1 cellular context compared by ENCODE assay signal in the genomic region with DNA sequence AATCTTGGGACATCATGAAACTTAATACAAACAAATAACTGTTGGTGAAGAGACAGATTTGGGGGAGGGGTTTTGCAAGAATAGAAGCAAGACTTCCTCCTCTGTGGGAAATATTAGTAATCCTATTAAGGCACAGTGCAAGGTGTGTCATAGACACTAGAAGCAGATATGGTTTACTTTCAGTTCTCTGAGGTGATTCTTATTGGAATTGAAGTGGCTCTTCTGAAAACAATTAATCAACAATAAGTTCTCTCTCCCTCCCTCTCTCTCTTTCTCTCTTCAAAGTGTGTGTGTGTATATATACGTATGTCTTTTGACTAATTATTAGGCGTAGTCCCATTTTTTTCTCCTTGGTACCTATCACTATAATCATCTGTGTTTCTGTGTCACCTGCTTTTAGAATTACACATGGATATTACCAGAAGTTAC.
TF ChIP-seq lines count a peak whose summit lies in the region.

No MANE protein-coding gene starts in this region.

TF ChIP-seq in GM12878, 131 proteins besides CTCF, POLR2A, EP300 and RAD21 (continued from another document and continues in another):
- TF ChIP-seq, protein P1, sequence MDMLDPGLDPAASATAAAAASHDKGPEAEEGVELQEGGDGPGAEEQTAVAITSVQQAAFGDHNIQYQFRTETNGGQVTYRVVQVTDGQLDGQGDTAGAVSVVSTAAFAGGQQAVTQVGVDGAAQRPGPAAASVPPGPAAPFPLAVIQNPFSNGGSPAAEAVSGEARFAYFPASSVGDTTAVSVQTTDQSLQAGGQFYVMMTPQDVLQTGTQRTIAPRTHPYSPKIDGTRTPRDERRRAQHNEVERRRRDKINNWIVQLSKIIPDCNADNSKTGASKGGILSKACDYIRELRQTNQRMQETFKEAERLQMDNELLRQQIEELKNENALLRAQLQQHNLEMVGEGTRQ (IDR thresholded peaks at IDR 0.05; ENCODE audit: borderline replicate concordance, low read depth, low read length), result no peak
- no peak for TF ChIP-seq TCF3 (IDR thresholded peaks at IDR 0.05; ENCODE audit: borderline replicate concordance, insufficient read depth, low read depth, low read length)
- peak; percentile 53 for TF ChIP-seq RUNX3 (IDR thresholded peaks at IDR 0.05; ENCODE audit: low read length)
- no peak for TF ChIP-seq POLR2AphosphoS2 (IDR thresholded peaks at IDR 0.05; ENCODE audit: low read depth, low read length)
- peak; percentile 64 for TF ChIP-seq RELB (IDR thresholded peaks at IDR 0.05; ENCODE audit: low read depth)
- peak; percentile 34 for TF ChIP-seq SMAD1 (IDR thresholded peaks at IDR 0.05; ENCODE audit: low read depth, partially characterized antibody)
- TF ChIP-seq RCOR1 (conservative IDR thresholded peaks at IDR 0.05; ENCODE audit: low read depth, low read length), result no peak
- TF ChIP-seq, protein P2, sequence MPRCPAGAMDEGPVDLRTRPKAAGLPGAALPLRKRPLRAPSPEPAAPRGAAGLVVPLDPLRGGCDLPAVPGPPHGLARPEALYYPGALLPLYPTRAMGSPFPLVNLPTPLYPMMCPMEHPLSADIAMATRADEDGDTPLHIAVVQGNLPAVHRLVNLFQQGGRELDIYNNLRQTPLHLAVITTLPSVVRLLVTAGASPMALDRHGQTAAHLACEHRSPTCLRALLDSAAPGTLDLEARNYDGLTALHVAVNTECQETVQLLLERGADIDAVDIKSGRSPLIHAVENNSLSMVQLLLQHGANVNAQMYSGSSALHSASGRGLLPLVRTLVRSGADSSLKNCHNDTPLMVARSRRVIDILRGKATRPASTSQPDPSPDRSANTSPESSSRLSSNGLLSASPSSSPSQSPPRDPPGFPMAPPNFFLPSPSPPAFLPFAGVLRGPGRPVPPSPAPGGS (IDR thresholded peaks at IDR 0.05; ENCODE audit: borderline replicate concordance, insufficient read depth, low read depth, low read length, poor library complexity, severe bottlenecking), result peak; percentile 88
- no peak for TF ChIP-seq MYB (IDR thresholded peaks at IDR 0.05; ENCODE audit: borderline replicate concordance, low read depth, low read length)
- TF ChIP-seq HCFC1 (IDR thresholded peaks at IDR 0.05; ENCODE audit: low read length), result no peak
- TF ChIP-seq SPI1 (IDR thresholded peaks at IDR 0.05; ENCODE audit: borderline replicate concordance, insufficient read depth, low read depth, low read length), result peak; percentile 51
- no peak for TF ChIP-seq SP1 (IDR thresholded peaks at IDR 0.05; ENCODE audit: low read depth, low read length)
- no peak for TF ChIP-seq TARDBP (IDR thresholded peaks at IDR 0.05; ENCODE audit: borderline replicate concordance)
- TF ChIP-seq ZZZ3 (IDR thresholded peaks at IDR 0.05; ENCODE audit: control insufficient read depth, insufficient read length, low read depth), result no peak
- 0 out of 2 replicates have a peak, but pooled peaks have one; percentile 40 for TF ChIP-seq ZBED1 (IDR thresholded peaks at IDR 0.05; ENCODE audit: borderline replicate concordance)
- no peak for TF ChIP-seq FOS (IDR thresholded peaks at IDR 0.05; ENCODE audit: borderline replicate concordance, extremely low read depth, insufficient read length)
- no peak for TF ChIP-seq SIN3A (IDR thresholded peaks at IDR 0.05; ENCODE audit: low read depth, low read length)
- TF ChIP-seq HDGF (IDR thresholded peaks at IDR 0.05), result no peak
- TF ChIP-seq NR2F1 (conservative IDR thresholded peaks at IDR 0.05), result no peak
- no peak; the same call in 1 of the 2 replicates for TF ChIP-seq TBL1XR1 (IDR thresholded peaks at IDR 0.05; ENCODE audit: low read depth, low read length)
- no peak for TF ChIP-seq EZH2 (IDR thresholded peaks at IDR 0.05; ENCODE audit: borderline replicate concordance, control insufficient read depth, low read depth, low read length)
- TF ChIP-seq PBX3 (IDR thresholded peaks at IDR 0.05; ENCODE audit: insufficient replicate concordance, low read depth, low read length), result no peak
- no peak for TF ChIP-seq WRNIP1 (IDR thresholded peaks at IDR 0.05; ENCODE audit: borderline replicate concordance, low read depth, low read length)
- no peak for TF ChIP-seq NRF1 (conservative IDR thresholded peaks at IDR 0.05; ENCODE audit: low read depth, low read length)
- TF ChIP-seq PAX5 (IDR thresholded peaks at IDR 0.05; ENCODE audit: borderline replicate concordance, low read depth, low read length), result no peak
- no peak for TF ChIP-seq ESRRA (IDR thresholded peaks at IDR 0.05; ENCODE audit: low read length)
- TF ChIP-seq NBN (IDR thresholded peaks at IDR 0.05), result peak; percentile 36; the same call in 1 of the 2 replicates
- TF ChIP-seq MXI1 (IDR thresholded peaks at IDR 0.05; ENCODE audit: low read depth, low read length), result 0 out of 2 replicates have a peak, but pooled peaks have one; percentile 17
- TF ChIP-seq LARP7 (IDR thresholded peaks at IDR 0.05), result no peak
- TF ChIP-seq CHD2 (IDR thresholded peaks at IDR 0.05; ENCODE audit: borderline replicate concordance, low read depth, low read length), result no peak
- TF ChIP-seq E4F1 (IDR thresholded peaks at IDR 0.05; ENCODE audit: borderline replicate concordance, partially characterized antibody), result no peak
- TF ChIP-seq RFX5 (IDR thresholded peaks at IDR 0.05; ENCODE audit: low read depth, low read length), result no peak
- peak; percentile 73 for TF ChIP-seq FOXM1 (IDR thresholded peaks at IDR 0.05; ENCODE audit: low read depth, low read length)
- no peak for TF ChIP-seq SUZ12 (IDR thresholded peaks at IDR 0.05; ENCODE audit: unreplicated experiment)
- peak; percentile 40 for TF ChIP-seq JUNB (IDR thresholded peaks at IDR 0.05)
- 0 out of 2 replicates have a peak, but pooled peaks have one; percentile 38 for TF ChIP-seq MTA3 (IDR thresholded peaks at IDR 0.05; ENCODE audit: borderline replicate concordance, low read length)
- TF ChIP-seq NR2C2 (IDR thresholded peaks at IDR 0.05; ENCODE audit: borderline replicate concordance, control insufficient read depth, insufficient read length, low read depth), result no peak
- no peak for TF ChIP-seq MYC (IDR thresholded peaks at IDR 0.05; ENCODE audit: insufficient read depth, insufficient read length, insufficient replicate concordance, low read length, severe bottlenecking)
- TF ChIP-seq TCF12 (IDR thresholded peaks at IDR 0.05; ENCODE audit: low read depth, low read length), result 0 out of 2 replicates have a peak, but pooled peaks have one; percentile 17
- peak; percentile 88 for TF ChIP-seq CUX1 (IDR thresholded peaks at IDR 0.05; ENCODE audit: insufficient replicate concordance, low read depth, low read length)
- TF ChIP-seq STAT1 (conservative IDR thresholded peaks at IDR 0.05), result no peak
- TF ChIP-seq, protein P3, sequence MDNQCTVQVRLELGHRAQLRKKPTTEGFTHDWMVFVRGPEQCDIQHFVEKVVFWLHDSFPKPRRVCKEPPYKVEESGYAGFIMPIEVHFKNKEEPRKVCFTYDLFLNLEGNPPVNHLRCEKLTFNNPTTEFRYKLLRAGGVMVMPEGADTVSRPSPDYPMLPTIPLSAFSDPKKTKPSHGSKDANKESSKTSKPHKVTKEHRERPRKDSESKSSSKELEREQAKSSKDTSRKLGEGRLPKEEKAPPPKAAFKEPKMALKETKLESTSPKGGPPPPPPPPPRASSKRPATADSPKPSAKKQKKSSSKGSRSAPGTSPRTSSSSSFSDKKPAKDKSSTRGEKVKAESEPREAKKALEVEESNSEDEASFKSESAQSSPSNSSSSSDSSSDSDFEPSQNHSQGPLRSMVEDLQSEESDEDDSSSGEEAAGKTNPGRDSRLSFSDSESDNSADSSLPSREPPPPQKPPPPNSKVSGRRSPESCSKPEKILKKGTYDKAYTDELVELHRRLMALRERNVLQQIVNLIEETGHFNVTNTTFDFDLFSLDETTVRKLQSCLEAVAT (IDR thresholded peaks at IDR 0.05), result no peak
- no peak for TF ChIP-seq YBX1 (IDR thresholded peaks at IDR 0.05)
- peak; percentile 28; the same call in 1 of the 2 replicates for TF ChIP-seq PML (IDR thresholded peaks at IDR 0.05; ENCODE audit: low read length)
- no peak for TF ChIP-seq PAX8 (IDR thresholded peaks at IDR 0.05)
- no peak for TF ChIP-seq CHD4 (IDR thresholded peaks at IDR 0.05)
